In the genomic region with DNA sequence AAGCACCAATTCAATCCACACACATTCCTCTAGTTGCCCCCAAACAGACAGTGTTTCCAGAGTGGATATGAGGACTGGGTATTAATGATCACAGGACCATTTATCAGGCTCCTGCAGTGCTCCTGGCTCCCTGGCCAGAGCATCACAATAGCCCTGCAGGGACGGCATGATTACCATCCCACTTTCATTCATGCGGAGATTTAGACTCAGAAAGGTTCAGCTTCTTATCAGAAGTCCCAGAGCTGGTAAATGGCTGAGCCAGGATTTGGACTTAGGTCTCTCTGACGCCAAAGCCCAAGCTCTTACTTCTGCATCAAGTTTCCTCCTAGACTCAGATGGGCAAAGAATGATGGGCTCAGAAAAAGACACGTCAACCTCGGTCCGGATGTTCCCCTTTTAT, we compare ENCODE assay signal across 23 cellular contexts. TPM values are rescaled to one million over a fixed set of nuclear protein-coding genes. Genes with fewer than 3 reads are reported as not detected.
DNase-seq lines count a peak whose midpoint lies in the region; ATAC-seq and TF ChIP-seq lines count a peak whose summit lies in the region.
"Had no signal": no experiment of that assay in that cellular context is flagged by ENCODE, and none has a peak within 500 bp of the region (broad histone marks: within the 10 kb centered on the region; RNA-seq: fewer than 3 reads in every experiment).

No MANE protein-coding gene starts in this region.

- H3K9me3 ChIP-seq in naive thymus-derived CD4-positive, alpha-beta T cell (ENCODE audit: control insufficient read depth in 2 of 3, low read length in 3 of 3) = no peaks in the 10 kb centered on the region
- H3K9me3 ChIP-seq: BE2C, MG63, right lobe of liver, SJCRH30 had no signal

- peaks cover 18% of the 10 kb centered on the region for H3K4me1 Mint-ChIP-seq in chondrocyte (ENCODE audit: low read depth)
- peaks cover 22 to 79% (median 55%) of the 10 kb centered on the region in 7 donors for H3K4me1 Mint-ChIP-seq in naive thymus-derived CD4-positive, alpha-beta T cell
- H3K4me1 Mint-ChIP-seq in activated CD4-positive, alpha-beta T cell treated with anti-CD3 and anti-CD28 coated beads for 36 hours = peaks cover 42% of the 10 kb centered on the region

- no peak overlapping the region for H3K4me3 Mint-ChIP-seq in chondrocyte (ENCODE audit: unreplicated experiment)
- peak overlapping the region in 6 of 10 donors; percentile 3 to 89 (median 28) for H3K4me3 Mint-ChIP-seq in naive thymus-derived CD4-positive, alpha-beta T cell
- H3K4me3 Mint-ChIP-seq in activated CD4-positive, alpha-beta T cell treated with anti-CD3 and anti-CD28 coated beads for 36 hours = no peak overlapping the region
- H3K4me3 Mint-ChIP-seq: stimulated activated naive CD8-positive, alpha-beta T cell treated with anti-CD3 and anti-CD28 coated beads, Interleukin-15, amount 100 ng/mL, for 72 hours had no signal

- no peaks in the 10 kb centered on the region for H3K9me3 Mint-ChIP-seq in chondrocyte (ENCODE audit: low read depth)
- no peaks in the 10 kb centered on the region for H3K9me3 Mint-ChIP-seq in naive thymus-derived CD4-positive, alpha-beta T cell
- no peaks in the 10 kb centered on the region for H3K9me3 Mint-ChIP-seq in activated CD4-positive, alpha-beta T cell treated with anti-CD3 and anti-CD28 coated beads for 36 hours (ENCODE audit: low read depth)
- H3K9me3 Mint-ChIP-seq: activated naive CD4-positive, alpha-beta T cell treated with anti-CD3 and anti-CD28 coated beads, Interleukin-2, amount 50 U/mL, for 72 hours; stimulated activated naive CD8-positive, alpha-beta T cell treated with anti-CD3 and anti-CD28 coated beads, Interleukin-15, amount 100 ng/mL, for 72 hours had no signal

- H3K27me3 Mint-ChIP-seq in chondrocyte (ENCODE audit: low read depth) = peaks cover 17% of the 10 kb centered on the region
- H3K27me3 Mint-ChIP-seq in naive thymus-derived CD4-positive, alpha-beta T cell = peaks cover 13 to 58% (median 34%) of the 10 kb centered on the region in 5 donors
- peaks cover 24% of the 10 kb centered on the region for H3K27me3 Mint-ChIP-seq in activated CD4-positive, alpha-beta T cell treated with anti-CD3 and anti-CD28 coated beads for 36 hours

- ATAC-seq in naive thymus-derived CD4-positive, alpha-beta T cell = no peak
- no peak for ATAC-seq in GM18511 (IDR thresholded peaks at IDR 0.05; ENCODE audit: unreplicated experiment)
- no peak for ATAC-seq in activated CD4-positive, alpha-beta T cell treated with anti-CD3 and anti-CD28 coated beads for 36 hours
- ATAC-seq: activated naive CD4-positive, alpha-beta T cell treated with anti-CD3 and anti-CD28 coated beads, Interleukin-2, amount 50 U/mL, for 72 hours; right lobe of liver; stimulated activated naive CD8-positive, alpha-beta T cell treated with anti-CD3 and anti-CD28 coated beads, Interleukin-15, amount 100 ng/mL, for 72 hours had no signal

- H3K4me3 ChIP-seq in naive thymus-derived CD4-positive, alpha-beta T cell (ENCODE audit: low read length) = no peak overlapping the region
- H3K4me3 ChIP-seq: hepatocyte, MG63, right lobe of liver, SJCRH30 had no signal

- peaks cover 14 to 69% of the 10 kb centered on the region in 2 donors for H3K4me1 ChIP-seq in naive thymus-derived CD4-positive, alpha-beta T cell (ENCODE audit: control insufficient read depth in 2 of 2, insufficient read depth in 2 of 2, low read length in 2 of 2)
- H3K4me1 ChIP-seq: BE2C had no signal

- no peaks in the 10 kb centered on the region for H3K36me3 Mint-ChIP-seq in chondrocyte (ENCODE audit: low read depth)
- no peaks in the 10 kb centered on the region for H3K36me3 Mint-ChIP-seq in naive thymus-derived CD4-positive, alpha-beta T cell
- no peaks in the 10 kb centered on the region for H3K36me3 Mint-ChIP-seq in activated CD4-positive, alpha-beta T cell treated with anti-CD3 and anti-CD28 coated beads for 36 hours (ENCODE audit: low read depth)
- H3K36me3 Mint-ChIP-seq: activated naive CD4-positive, alpha-beta T cell treated with anti-CD3 and anti-CD28 coated beads, Interleukin-2, amount 50 U/mL, for 72 hours had no signal

- no peak overlapping the region for H3K27ac Mint-ChIP-seq in chondrocyte (ENCODE audit: unreplicated experiment)
- H3K27ac Mint-ChIP-seq in naive thymus-derived CD4-positive, alpha-beta T cell = peak overlapping the region in 6 of 9 donors; percentile 9 to 98 (median 58)
- H3K27ac Mint-ChIP-seq in activated CD4-positive, alpha-beta T cell treated with anti-CD3 and anti-CD28 coated beads for 36 hours = no peak overlapping the region
- H3K27ac Mint-ChIP-seq: activated naive CD4-positive, alpha-beta T cell treated with anti-CD3 and anti-CD28 coated beads, Interleukin-2, amount 50 U/mL, for 72 hours; stimulated activated naive CD8-positive, alpha-beta T cell treated with anti-CD3 and anti-CD28 coated beads, Interleukin-15, amount 100 ng/mL, for 72 hours had no signal

- no peaks in the 10 kb centered on the region for H3K36me3 ChIP-seq in naive thymus-derived CD4-positive, alpha-beta T cell (ENCODE audit: control insufficient read depth in 2 of 3, insufficient read depth in 3 of 3, low read length in 3 of 3)
- H3K36me3 ChIP-seq: BE2C, MG63, right lobe of liver, SJCRH30 had no signal

- intact Hi-C loops in naive thymus-derived CD4-positive, alpha-beta T cell (cut with micrococcal nuclease) = no loop called here
- intact Hi-C loops in activated CD4-positive, alpha-beta T cell treated with anti-CD3 and anti-CD28 coated beads for 36 hours (cut with DNase I, micrococcal nuclease) = no loop called here

- CTCF ChIA-PET in naive thymus-derived CD4-positive, alpha-beta T cell (lab: Charles Lee) = interaction anchor here (1.4 to 3.9 kb wide), 2 partner anchors 14 to 34 kb away, joined by 3 to 37 read pairs; no protein-coding TSS in a partner anchor
- CTCF ChIA-PET in activated CD4-positive, alpha-beta T cell treated with anti-CD3 and anti-CD28 coated beads for 36 hours (lab: Charles Lee) = interaction anchor here (0.7 to 0.9 kb wide), 3 partner anchors 12 to 245 kb away, joined by 3 read pairs; no protein-coding TSS in a partner anchor

- TF ChIP-seq CTCF in 22Rv1 (IDR thresholded peaks at IDR 0.05) = no peak
- TF ChIP-seq CTCF in chondrocyte (IDR thresholded peaks at IDR 0.05) = no peak

- H3K27me3 ChIP-seq in naive thymus-derived CD4-positive, alpha-beta T cell (ENCODE audit: control insufficient read depth in 2 of 2, insufficient read depth in 2 of 2, low read length in 2 of 2) = peaks cover 0 to 9% of the 10 kb centered on the region in 2 donors
- H3K27me3 ChIP-seq: BE2C, hepatocyte, MG63, right lobe of liver had no signal

- POLR2A ChIA-PET in naive thymus-derived CD4-positive, alpha-beta T cell (lab: Charles Lee) = no interaction called here
- POLR2A ChIA-PET in activated CD4-positive, alpha-beta T cell treated with anti-CD3 and anti-CD28 coated beads for 36 hours (lab: Charles Lee) = interaction anchor here (0.6 kb wide), 1 partner anchor 237 kb away, joined by 8 read pairs; no protein-coding TSS in a partner anchor

- DNase-seq in ELF-1 (ENCODE audit: low read depth, low spot score) (peak; percentile 34), chondrocyte (ENCODE audit: low spot score) (peak; percentile 4), putamen (ENCODE audit: low spot score) (no peak), HCEC 1CT (no peak)
- DNase-seq in naive thymus-derived CD4-positive, alpha-beta T cell = no peak
- no peak for DNase-seq in activated CD4-positive, alpha-beta T cell treated with anti-CD3 and anti-CD28 coated beads for 36 hours
- DNase-seq: activated CD4-positive, alpha-beta T cell treated with anti-CD3 and anti-CD28 coated beads for 4 hours; activated CD8-positive, alpha-beta memory T cell treated with anti-CD3 and anti-CD28 coated beads for 24 hours; amygdala; BE2C; mammary epithelial cell; MG63; stimulated activated CD4-positive, alpha-beta T cell treated with anti-CD3 and anti-CD28 coated beads, Interleukin-12 subunit alpha, Interleukin-12 subunit beta, amount 100 ng/mL, for 4 hours; stimulated activated CD4-positive, alpha-beta T cell treated with anti-CD3 and anti-CD28 coated beads, Interleukin-2, amount 100 ng/mL, for 48 hours; stimulated activated naive CD8-positive, alpha-beta T cell treated with anti-CD3 and anti-CD28 coated beads, Interleukin-15, amount 100 ng/mL, for 72 hours; SW 1271 had no signal

- peak overlapping the region; percentile 95 for H3K27ac ChIP-seq in 22Rv1
- no peak overlapping the region for H3K27ac ChIP-seq in naive thymus-derived CD4-positive, alpha-beta T cell (ENCODE audit: low read depth, low read length)
- H3K27ac ChIP-seq: hepatocyte, KMS-11, right lobe of liver, SJCRH30 had no signal

RNA-seq across cellular contexts. Expression of a gene that starts 2.9 kb away (rescaled TPM):
- total RNA-seq in chondrocyte = 7.2 to 11.6 TPM (median 7.5 TPM) in 3 replicates
- under 1 TPM; 0.07 to 0.49 (median 0.32) TPM for total RNA-seq in naive thymus-derived CD4-positive, alpha-beta T cell
- under 1 TPM; 0.04 to 0.35 TPM for polyA plus RNA-seq in naive thymus-derived CD4-positive, alpha-beta T cell
- not detected for total RNA-seq in activated CD4-positive, alpha-beta T cell treated with anti-CD3 and anti-CD28 coated beads for 36 hours

Comparison
In these comparisons a context has a peak if more than half of its experiments do, and no peak if none do; other contexts are left out.
1. DNase-seq: peak in ELF-1 (single experiment) and chondrocyte (single experiment); none in naive thymus-derived CD4-positive, alpha-beta T cell (0 of 9), putamen (single experiment), activated CD4-positive, alpha-beta T cell treated with anti-CD3 and anti-CD28 coated beads for 36 hours (single experiment) and HCEC 1CT (single experiment).
2. H3K27ac Mint-ChIP-seq: peak in naive thymus-derived CD4-positive, alpha-beta T cell (6 of 9); none in chondrocyte (single experiment) and activated CD4-positive, alpha-beta T cell treated with anti-CD3 and anti-CD28 coated beads for 36 hours (single experiment).
3. H3K4me3 Mint-ChIP-seq: peak in naive thymus-derived CD4-positive, alpha-beta T cell (6 of 10); none in chondrocyte (single experiment) and activated CD4-positive, alpha-beta T cell treated with anti-CD3 and anti-CD28 coated beads for 36 hours (single experiment).